ENCODE assay signal across 8 cellular contexts in the genomic region with DNA sequence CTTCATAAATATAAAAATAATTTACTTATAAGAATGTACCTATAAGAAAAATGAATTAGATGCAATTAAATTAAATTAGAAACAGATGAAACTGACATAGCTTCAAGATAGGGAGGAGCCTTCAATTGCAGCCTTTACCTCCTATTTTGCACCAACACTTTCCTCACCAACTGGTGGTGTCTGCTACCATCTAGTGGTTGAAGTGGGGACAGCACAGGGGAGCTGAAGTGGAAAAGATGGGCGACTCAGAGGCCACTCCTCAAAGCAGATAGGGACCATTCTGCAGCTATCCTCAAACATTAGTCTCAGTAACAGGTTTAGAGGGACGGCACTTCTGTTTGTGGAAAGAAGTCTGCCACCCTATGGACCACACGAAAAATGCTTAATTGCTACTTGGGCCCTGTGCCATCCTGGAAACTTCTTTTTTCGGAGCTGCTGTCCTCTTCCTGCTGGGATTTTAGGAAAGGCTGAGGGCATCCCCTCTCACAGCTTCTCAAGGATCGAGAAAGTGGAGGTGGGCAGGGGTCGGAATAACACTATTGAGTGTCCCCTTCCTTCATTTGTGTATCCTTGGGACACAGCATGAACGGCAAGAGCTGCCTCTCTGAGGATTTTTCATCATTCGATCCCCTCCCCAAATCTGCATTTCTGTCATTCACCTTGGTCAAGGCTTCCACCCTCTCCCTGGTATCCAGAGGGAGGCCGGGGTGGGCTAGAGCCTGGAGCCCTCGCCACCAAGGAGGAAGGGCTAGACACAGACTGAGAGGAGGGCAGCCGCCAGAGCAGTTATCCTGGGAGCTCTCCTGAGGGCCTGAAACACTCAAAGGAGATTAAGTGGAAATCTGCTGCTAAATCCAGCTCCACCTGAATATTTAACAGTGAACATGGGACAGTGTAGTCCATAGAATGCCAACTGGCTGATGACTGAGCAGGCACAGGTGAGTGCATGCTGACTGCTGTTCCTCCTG.
DNase-seq lines count a peak whose midpoint lies in the region; ATAC-seq and TF ChIP-seq lines count a peak whose summit lies in the region.

No MANE protein-coding gene starts in this region.

- no peak overlapping the region for H3K4me3 ChIP-seq in cardiac fibroblast (replicated peaks in 1 of 2; ENCODE audit: low read depth in 2 of 2, low read length in 2 of 2)

- peak; percentile 68 for ATAC-seq in HG02642 (IDR thresholded peaks at IDR 0.05; ENCODE audit: poor library complexity, unreplicated experiment)
- no peak for ATAC-seq in GM19455 (IDR thresholded peaks at IDR 0.05; ENCODE audit: unreplicated experiment)

- peak; percentile 91 for TF ChIP-seq CTCF in cardiac fibroblast (IDR thresholded peaks at IDR 0.05; ENCODE audit: low read depth, low read length)

- DNase-seq in COR-L47 (lab: John Stamatoyannopoulos, UW) (peak; percentile 61), NCI-H446 (lab: John Stamatoyannopoulos, UW) (peak; percentile 81 to 91), cardiac fibroblast (ENCODE audit: low read depth in 2 of 2) (peak; percentile 81 to 83), kidney glomerular epithelial cell (lab: John Stamatoyannopoulos, UW) (peak; percentile 79)
- DNase-seq in activated CD4-positive, CD25-positive, alpha-beta regulatory T cell (lab: John Stamatoyannopoulos, UW) = peak; percentile 54 to 82 (median 71)
- peak; percentile 76 for DNase-seq in stimulated activated CD4-positive, alpha-beta T cell treated with anti-CD3 and anti-CD28 coated beads, Interleukin-2, amount 100 ng/mL, for 4 hours (ENCODE audit: low read depth)
